8 cellular contexts compared by ENCODE assay signal in genomic region chrX:84046403-84046984, GRCh38.
DNase-seq lines count a peak whose midpoint lies in the region; ATAC-seq and TF ChIP-seq lines count a peak whose summit lies in the region.

No MANE protein-coding gene starts in this region.

- no peak overlapping the region for H3K27ac ChIP-seq in heart left ventricle
- no peak overlapping the region for H3K27ac ChIP-seq in IMR-90 (ENCODE audit: insufficient read depth, low read length)

- H2AK9ac ChIP-seq in IMR-90 (replicated peaks; ENCODE audit: low read depth, low read length, poor library complexity), result no peak overlapping the region

- no peaks in the 10 kb centered on the region for H4K20me1 ChIP-seq in IMR-90 (ENCODE audit: insufficient read depth, low read length)

- no peak overlapping the region for H2BK120ac ChIP-seq in IMR-90 (ENCODE audit: low read depth, low read length)

- H3K56ac ChIP-seq in IMR-90 (ENCODE audit: extremely low read depth, insufficient read depth, low read length), result no peak overlapping the region

- H4K5ac ChIP-seq in IMR-90 (ENCODE audit: low read depth, low read length), result no peak overlapping the region

- TF ChIP-seq RAD21 in IMR-90 (IDR thresholded peaks at IDR 0.05; ENCODE audit: low read length), result peak; percentile 71

- no peak overlapping the region for H2BK20ac ChIP-seq in IMR-90 (ENCODE audit: low read depth, low read length)

- ATAC-seq in heart left ventricle, result no peak
- no peak for ATAC-seq in Right ventricle myocardium inferior
- ATAC-seq in GM21576 (IDR thresholded peaks at IDR 0.05; ENCODE audit: unreplicated experiment), result peak; percentile 89
- peak; percentile 88 for ATAC-seq in IMR-90 (ENCODE audit: low read depth)
- no peak for ATAC-seq in HG02588 (IDR thresholded peaks at IDR 0.05; ENCODE audit: unreplicated experiment)

- in situ Hi-C loops in IMR-90 (cut with MboI; ENCODE audit: low sequenced_read_pairs), result no loop called here

- H4K91ac ChIP-seq in IMR-90 (ENCODE audit: insufficient read depth, low read depth, low read length), result no peak overlapping the region

- no peak overlapping the region for H2AK5ac ChIP-seq in IMR-90 (ENCODE audit: low read depth, low read length)

- no peak overlapping the region for H3K14ac ChIP-seq in IMR-90 (replicated peaks; ENCODE audit: low read depth, low read length)

- TF ChIP-seq CTCF in heart left ventricle (IDR thresholded peaks at IDR 0.05), result peak in 11 of 12 donors; percentile 30 to 64 (median 50)
- peak; percentile 72 for TF ChIP-seq CTCF in IMR-90 (conservative IDR thresholded peaks at IDR 0.05; ENCODE audit: low read depth, low read length)

- H3K4me2 ChIP-seq in IMR-90 (ENCODE audit: low read depth, low read length), result peak overlapping the region; percentile 50; the same call in 1 of the 2 replicates

- POLR2A ChIA-PET in IMR-90 (lab: Charles Lee; ENCODE audit: unreplicated experiment), result no interaction called here

- no peaks in the 10 kb centered on the region for H3K9me1 ChIP-seq in IMR-90 (ENCODE audit: insufficient read depth, low read length)

- H3K4me3 ChIP-seq in heart left ventricle, result no peak overlapping the region
- H3K4me3 ChIP-seq in IMR-90 (ENCODE audit: insufficient read depth, low read depth, low read length), result no peak overlapping the region

- DNase-seq in heart left ventricle (no peak), Right ventricle myocardium inferior (ENCODE audit: missing footprints) (no peak), IMR-90 (peak; percentile 38), RPMI7951 (ENCODE audit: low read depth) (peak; percentile 0), fibroblast of gingiva (ENCODE audit: low read depth) (peak; percentile 9), retina (peak; percentile 25)

- WGBS in heart left ventricle, 4 donors, result 28 to 32% (median 32%) methylated on average over 7 of the region's 7 CpGs
- 0% methylated on average over 1 of the region's 7 CpGs; no CpG with 5 or more reads in 1 of the 2 experiments for WGBS in IMR-90 (ENCODE audit: extremely low coverage in 2 of 2, insufficient read length in 1 of 2), 2 experiments

- no peak overlapping the region for H3K18ac ChIP-seq in IMR-90 (ENCODE audit: low read depth, low read length)

- H4K8ac ChIP-seq in IMR-90 (ENCODE audit: low read depth in 2 of 2, low read length in 2 of 2), result no peak overlapping the region

- BruUV-seq in IMR-90 (replicated peaks; lab: Mats Ljungman, UMichigan), result no TSS peak

- no peaks in the 10 kb centered on the region for H3K79me1 ChIP-seq in IMR-90 (ENCODE audit: low read depth in 1 of 2, low read length in 2 of 2)

- H3K4ac ChIP-seq in IMR-90 (ENCODE audit: low read depth, low read length), result no peak overlapping the region

- dilution Hi-C loops in IMR-90 (cut with HindIII; ENCODE audit: low sequenced_read_pairs, unreplicated experiment), result no loop called here

- no peaks in the 10 kb centered on the region for H3K27me3 ChIP-seq in heart left ventricle
- H3K27me3 ChIP-seq in IMR-90 (ENCODE audit: control insufficient read depth, insufficient read depth, low read length), result peaks cover 2% of the 10 kb centered on the region; the same call in 1 of the 2 replicates

- no peak overlapping the region for H2BK15ac ChIP-seq in IMR-90 (ENCODE audit: low read depth, low read length)

- no peak overlapping the region for H3K23ac ChIP-seq in IMR-90 (ENCODE audit: low read depth, low read length)

- TF ChIP-seq POLR2A in heart left ventricle (IDR thresholded peaks at IDR 0.05) (no peak), IMR-90 (IDR thresholded peaks at IDR 0.05; ENCODE audit: low read depth, low read length) (no peak)

- no peak overlapping the region for H3K9ac ChIP-seq in IMR-90 (ENCODE audit: low read depth, low read length)

- H3K9me3 ChIP-seq in heart left ventricle (no peaks in the 10 kb centered on the region), IMR-90 (ENCODE audit: control insufficient read depth, insufficient read depth, low read length) (no peaks in the 10 kb centered on the region)

- H3K4me1 ChIP-seq in heart left ventricle, result no peaks in the 10 kb centered on the region
- H3K4me1 ChIP-seq in IMR-90 (ENCODE audit: control insufficient read depth, insufficient read depth, low read length), result no peaks in the 10 kb centered on the region

- CTCF ChIA-PET in IMR-90 (lab: Yijun Ruan, JAX), result interaction anchor here (0.5 to 1.4 kb wide), 10 partner anchors 11 to 860 kb away, joined by 3 to 4 read pairs (median 3); no protein-coding TSS in a partner anchor

- H3K36me3 ChIP-seq in heart left ventricle (no peaks in the 10 kb centered on the region), IMR-90 (ENCODE audit: control insufficient read depth, insufficient read depth, low read length) (no peaks in the 10 kb centered on the region)

- no peak overlapping the region for H2BK5ac ChIP-seq in IMR-90 (ENCODE audit: low read depth, low read length, poor library complexity, severe bottlenecking)

- intact Hi-C loops in heart left ventricle (cut with DNase I) (no loop called here), Right ventricle myocardium inferior (cut with DNase I) (no loop called here), IMR-90 (cut with micrococcal nuclease) (loop anchor here (1.0 to 10.0 kb wide), 4 partner anchors 141 to 1006 kb away; partner anchors contain the start of gene HDX)

- peak overlapping the region; percentile 73 for H2AFZ ChIP-seq in IMR-90 (replicated peaks; ENCODE audit: low read length, poor library complexity)

TF ChIP-seq in IMR-90, 13 proteins besides CTCF, POLR2A, EP300 and RAD21:
- peak; percentile 57 for TF ChIP-seq SMC3 (IDR thresholded peaks at IDR 0.05; ENCODE audit: low read depth, low read length)
- TF ChIP-seq RFX5 (IDR thresholded peaks at IDR 0.05; ENCODE audit: low read depth, low read length), result no peak
- no peak for TF ChIP-seq MXI1 (IDR thresholded peaks at IDR 0.05; ENCODE audit: borderline replicate concordance, low read depth, low read length)
- no peak for TF ChIP-seq CHD1 (IDR thresholded peaks at IDR 0.05; ENCODE audit: low read depth, low read length)
- TF ChIP-seq NFE2L2 (IDR thresholded peaks at IDR 0.05; ENCODE audit: low read depth, low read length), result no peak
- TF ChIP-seq ELK1 (IDR thresholded peaks at IDR 0.05; ENCODE audit: borderline replicate concordance, low read depth, low read length), result no peak
- no peak for TF ChIP-seq FOS (IDR thresholded peaks at IDR 0.05; ENCODE audit: low read depth, low read length)
- TF ChIP-seq RCOR1 (IDR thresholded peaks at IDR 0.05; ENCODE audit: insufficient replicate concordance, low read length), result no peak
- TF ChIP-seq CEBPB (IDR thresholded peaks at IDR 0.05; ENCODE audit: low read depth, low read length), result no peak
- TF ChIP-seq USF2 (IDR thresholded peaks at IDR 0.05; ENCODE audit: low read depth, low read length), result no peak
- TF ChIP-seq MAFK (IDR thresholded peaks at IDR 0.05; ENCODE audit: low read depth, low read length), result peak; percentile 79
- TF ChIP-seq BHLHE40 (IDR thresholded peaks at IDR 0.05; ENCODE audit: low read depth, low read length), result no peak
- no peak for TF ChIP-seq MAZ (IDR thresholded peaks at IDR 0.05; ENCODE audit: borderline replicate concordance, low read depth, low read length)

Comparison
In these comparisons a context has a peak if more than half of its experiments do, and no peak if none do; other contexts are left out.
1. ATAC-seq: peak in GM21576 (single experiment) and IMR-90 (single experiment); none in heart left ventricle (0 of 4), Right ventricle myocardium inferior (single experiment) and HG02588 (single experiment).
2. DNase-seq: peak in IMR-90 (single experiment), RPMI7951 (single experiment), fibroblast of gingiva (single experiment) and retina (single experiment); none in heart left ventricle (0 of 5) and Right ventricle myocardium inferior (single experiment).